In genomic region chr2:74844752-74845151, GRCh38 we compare ENCODE assay signal across 1 cellular context.
TF ChIP-seq lines count a peak whose summit lies in the region.

No MANE protein-coding gene starts in this region.

TF ChIP-seq in HCT116, 20 proteins besides CTCF, POLR2A, EP300 and RAD21:
- no peak for TF ChIP-seq EZH2phosphoT487 (IDR thresholded peaks at IDR 0.05; ENCODE audit: borderline replicate concordance)
